ENCODE assay signal across 5 cellular contexts in genomic region chr22:25238058-25238457, GRCh38. TPM values are rescaled to one million over a fixed set of nuclear protein-coding genes. Genes with fewer than 3 reads are reported as not detected.
"Had no signal": no experiment of that assay in that cellular context is flagged by ENCODE, and none has a peak within 500 bp of the region (broad histone marks: within the 10 kb centered on the region; RNA-seq: fewer than 3 reads in every experiment).

No MANE protein-coding gene starts in this region.

RNA-seq across cellular contexts. Expression of gene CRYBB2, which starts 18.6 kb away (rescaled TPM):
- total RNA-seq: LHCN-M2, NCI-H460, PC-3, Right ventricle myocardium superior had no signal

RNA-seq across cellular contexts. Expression of gene CRYBB3, which starts 38.4 kb away (rescaled TPM):
- total RNA-seq: LHCN-M2, NCI-H460, Right ventricle myocardium superior, SJSA1 had no signal
